15 cellular contexts compared by ENCODE assay signal in genomic region chr10:59284111-59284975, GRCh38.
A peak's percentile ranks its signal among the peaks of the same experiment; 100 is the strongest.
DNase-seq lines count a peak whose midpoint lies in the region; ATAC-seq and TF ChIP-seq lines count a peak whose summit lies in the region.
"Had no signal": no experiment of that assay in that cellular context is flagged by ENCODE, and none has a peak within 500 bp of the region (broad histone marks: within the 10 kb centered on the region; RNA-seq: fewer than 3 reads in every experiment).

No MANE protein-coding gene starts in this region.

- 47 to 51% methylated on average over 7 of the region's 7 CpGs for WGBS in esophagus squamous epithelium, 2 donors
- 45 to 58% (median 58%) methylated on average over 7 of the region's 7 CpGs for WGBS in psoas muscle, 3 donors

- H3K27ac ChIP-seq in esophagus squamous epithelium (peak overlapping the region in 3 of 4 donors; percentile 55 to 70 (median 70)), psoas muscle (peak overlapping the region; percentile 82)
- H3K27ac ChIP-seq: tibial artery had no signal

- no peak for TF ChIP-seq POLR2A in esophagus squamous epithelium (IDR thresholded peaks at IDR 0.05)

- intact Hi-C loops in esophagus squamous epithelium (cut with DNase I) = no loop called here
- intact Hi-C loops in psoas muscle (cut with DNase I) = no loop called here

- DNase-seq in A172 (ENCODE audit: low spot score) (peak; percentile 3), esophagus squamous epithelium (lab: John Stamatoyannopoulos, UW) (no peak), psoas muscle (no peak), KBM-7 (no peak), NCI-H2107 (lab: John Stamatoyannopoulos, UW) (no peak), SKM-1 (lab: John Stamatoyannopoulos, UW; ENCODE audit: unreplicated experiment) (no peak)
- DNase-seq: activated naive CD4-positive, alpha-beta T cell treated with Interleukin-2 at 50 U/mL for 16 hours; naive thymus-derived CD8-positive, alpha-beta T cell; NCI-H187 treated with DMSO at 0.1 percent for 48 hours; NK-92 treated with Interleukin-12 subunit alpha and Interleukin-12 subunit beta, amount 100 ng/mL, for 24 hours; RPMI8226; SW 1271; tibial artery had no signal

- H3K36me3 ChIP-seq in esophagus squamous epithelium (no peaks in the 10 kb centered on the region), psoas muscle (ENCODE audit: insufficient read depth in 1 of 2, low read depth in 1 of 2) (no peaks in the 10 kb centered on the region)
- H3K36me3 ChIP-seq: tibial artery had no signal

- H3K4me3 ChIP-seq in esophagus squamous epithelium = no peak overlapping the region
- H3K4me3 ChIP-seq in psoas muscle = peak overlapping the region; percentile 49
- H3K4me3 ChIP-seq: tibial artery had no signal

- peaks cover 9 to 51% (median 15%) of the 10 kb centered on the region in 3 donors for H3K4me1 ChIP-seq in esophagus squamous epithelium
- H3K4me1 ChIP-seq in psoas muscle = peaks cover 50% of the 10 kb centered on the region

- H3K9me3 ChIP-seq in esophagus squamous epithelium (no peaks in the 10 kb centered on the region), psoas muscle (no peaks in the 10 kb centered on the region)
- H3K9me3 ChIP-seq: tibial artery had no signal

- peak; percentile 48 for ATAC-seq in SK-N-SH treated with all-trans-retinoic acid at 6 μM for 48 hours
- ATAC-seq in psoas muscle = peak; percentile 73 to 79 (median 77)
- ATAC-seq in GM19395 (IDR thresholded peaks at IDR 0.05; ENCODE audit: unreplicated experiment) = no peak
- ATAC-seq: naive thymus-derived CD8-positive, alpha-beta T cell had no signal

- in situ Hi-C loops in KBM-7 (cut with MboI; ENCODE audit: low pct_unique_long_range_greater_than_20kb, low sequenced_read_pairs) = no loop called here

- TF ChIP-seq CTCF in esophagus squamous epithelium (IDR thresholded peaks at IDR 0.05) (no peak), psoas muscle (IDR thresholded peaks at IDR 0.05) (no peak)

- H3K27me3 ChIP-seq in esophagus squamous epithelium = no peaks in the 10 kb centered on the region
- no peaks in the 10 kb centered on the region for H3K27me3 ChIP-seq in psoas muscle (ENCODE audit: insufficient read depth in 3 of 3, low read length in 2 of 3)
- H3K27me3 ChIP-seq: tibial artery had no signal

TF ChIP-seq in SK-N-SH treated with all-trans-retinoic acid at 6 μM for 48 hours, 23 proteins besides CTCF, POLR2A, EP300 and RAD21:
- TF ChIP-seq SNAI2 (CRISPR knock-in tag; IDR thresholded peaks at IDR 0.05) (no peak), ZFP3 (CRISPR knock-in tag; IDR thresholded peaks at IDR 0.05) (no peak)
TF ChIP-seq in SK-N-SH treated with all-trans-retinoic acid at 6 μM for 48 hours: peak in this region for 0.
